ENCODE assay signal across 8 cellular contexts in genomic region chr14:92589213-92589852, GRCh38.
DNase-seq lines count a peak whose midpoint lies in the region; ATAC-seq, FAIRE-seq and TF ChIP-seq lines count a peak whose summit lies in the region.

No MANE protein-coding gene starts in this region.

- H3K36me3 Mint-ChIP-seq in activated T-helper 1 cell treated with anti-CD3 and anti-CD28 coated beads, Interleukin-12 subunit alpha, Interleukin-12 subunit beta, Interleukin-2, Interleukin-4 antibody, amounts not matched to agents 30 ng/mL and 10 ng/mL and 1 ng/mL, durations not matched to agents 14 hours and 24 hours and 36 hours (ENCODE audit: low read depth) = peaks cover 26% of the 10 kb centered on the region

- H3K4me1 ChIP-seq in lung (ENCODE audit: control insufficient read depth in 2 of 2, insufficient read depth in 2 of 2, low read length in 2 of 2) = peaks cover 0 to 14% of the 10 kb centered on the region in 2 donors

- no peaks in the 10 kb centered on the region for H3K36me3 ChIP-seq in lung (ENCODE audit: control insufficient read depth in 2 of 2, insufficient read depth in 2 of 2, low read length in 2 of 2)

- H3K4me1 Mint-ChIP-seq in activated T-helper 1 cell treated with anti-CD3 and anti-CD28 coated beads, Interleukin-12 subunit alpha, Interleukin-12 subunit beta, Interleukin-2, Interleukin-4 antibody, amounts not matched to agents 30 ng/mL and 10 ng/mL and 1 ng/mL, durations not matched to agents 14 hours and 24 hours and 36 hours (ENCODE audit: low read depth) = peaks cover 65% of the 10 kb centered on the region

- WGBS in lung, 2 donors = 84 to 86% methylated on average over 5 of the region's 5 CpGs

- TF ChIP-seq CTCF in C4-2B (conservative IDR thresholded peaks at IDR 0.05) (peak; percentile 66), lung (IDR thresholded peaks at IDR 0.05; ENCODE audit: control extremely low read depth, extremely low read depth) (peak; percentile 13)

- ATAC-seq in lung (ENCODE audit: insufficient read depth, low FRiP score) (no peak), GM21423 (IDR thresholded peaks at IDR 0.05; ENCODE audit: unreplicated experiment) (no peak)

- FAIRE-seq in GM19239 (lab: Jason Lieb, UNC) = peak; percentile 88

- peaks cover 3% of the 10 kb centered on the region for H3K27me3 Mint-ChIP-seq in activated T-helper 1 cell treated with anti-CD3 and anti-CD28 coated beads, Interleukin-12 subunit alpha, Interleukin-12 subunit beta, Interleukin-2, Interleukin-4 antibody, amounts not matched to agents 30 ng/mL and 10 ng/mL and 1 ng/mL, durations not matched to agents 14 hours and 24 hours and 36 hours (ENCODE audit: insufficient read depth)

- peak overlapping the region; percentile 59 for H3K27ac Mint-ChIP-seq in activated T-helper 1 cell treated with anti-CD3 and anti-CD28 coated beads, Interleukin-12 subunit alpha, Interleukin-12 subunit beta, Interleukin-2, Interleukin-4 antibody, amounts not matched to agents 30 ng/mL and 10 ng/mL and 1 ng/mL, durations not matched to agents 14 hours and 24 hours and 36 hours

- H3K27ac ChIP-seq in C4-2B (no peak overlapping the region), lung (ENCODE audit: low read depth in 1 of 2, low read length in 1 of 2) (no peak overlapping the region)

- H3K4me3 Mint-ChIP-seq in activated T-helper 1 cell treated with anti-CD3 and anti-CD28 coated beads, Interleukin-12 subunit alpha, Interleukin-12 subunit beta, Interleukin-2, Interleukin-4 antibody, amounts not matched to agents 30 ng/mL and 10 ng/mL and 1 ng/mL, durations not matched to agents 14 hours and 24 hours and 36 hours = no peak overlapping the region

- H3K9me3 ChIP-seq in lung (ENCODE audit: control insufficient read depth in 2 of 2, insufficient read depth in 1 of 2, low read length in 1 of 2) = no peaks in the 10 kb centered on the region

- no peak for DNase-seq in GM19239 (ENCODE audit: insufficient read length, low spot score)
- no peak for DNase-seq in activated T-helper 1 cell treated with anti-CD3 and anti-CD28 coated beads, Interleukin-12 subunit alpha, Interleukin-12 subunit beta, Interleukin-2, Interleukin-4 antibody, amounts not matched to agents 30 ng/mL and 10 ng/mL and 1 ng/mL, durations not matched to agents 14 hours and 24 hours and 36 hours (ENCODE audit: low spot score)
- no peak for DNase-seq in lung (ENCODE audit: low spot score)
- DNase-seq in cortex of kidney (lab: John Stamatoyannopoulos, UW) = no peak
- no peak for DNase-seq in stimulated activated CD4-positive, alpha-beta T cell treated with anti-CD3 and anti-CD28 coated beads, Interleukin-2, amount 100 ng/mL, for 24 hours
- DNase-seq in NCI-H526 treated with DMSO at 0.1 percent for 48 hours (lab: John Stamatoyannopoulos, UW) = no peak

- no peak overlapping the region for H3K4me3 ChIP-seq in lung

- intact Hi-C loops in activated T-helper 1 cell treated with anti-CD3 and anti-CD28 coated beads, Interleukin-12 subunit alpha, Interleukin-12 subunit beta, Interleukin-2, Interleukin-4 antibody, amounts not matched to agents 30 ng/mL and 10 ng/mL and 1 ng/mL, durations not matched to agents 14 hours and 24 hours and 36 hours (cut with micrococcal nuclease) = loop anchor here (10.0 kb wide), 1 partner anchor 55 kb away; no protein-coding TSS in a partner anchor

- no peaks in the 10 kb centered on the region for H3K27me3 ChIP-seq in lung (ENCODE audit: control insufficient read depth, insufficient read depth)

- peaks cover 17% of the 10 kb centered on the region for H3K9me3 Mint-ChIP-seq in activated T-helper 1 cell treated with anti-CD3 and anti-CD28 coated beads, Interleukin-12 subunit alpha, Interleukin-12 subunit beta, Interleukin-2, Interleukin-4 antibody, amounts not matched to agents 30 ng/mL and 10 ng/mL and 1 ng/mL, durations not matched to agents 14 hours and 24 hours and 36 hours
